Comparison of ENCODE assay signal across 27 cellular contexts in the genomic region with DNA sequence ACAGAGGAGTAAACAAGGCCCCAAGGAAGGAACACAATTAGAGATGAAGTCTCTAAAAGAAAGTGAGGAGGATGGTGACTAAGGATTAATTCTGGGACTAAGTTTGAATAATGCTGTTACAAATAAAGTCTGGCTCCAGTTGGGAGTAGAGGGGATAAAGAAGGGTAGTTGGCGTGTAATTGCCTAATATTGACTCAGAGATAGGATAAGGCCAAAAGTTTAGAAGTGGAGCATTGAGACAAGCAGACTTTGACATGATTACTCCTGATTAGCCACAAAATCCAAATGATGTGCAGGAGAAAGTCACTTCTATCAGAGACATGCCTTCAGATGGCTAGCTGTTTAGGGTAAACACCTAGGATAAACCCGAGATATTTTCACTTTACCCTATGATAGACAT.
"Had no signal": no experiment of that assay in that cellular context is flagged by ENCODE, and none has a peak within 500 bp of the region (broad histone marks: within the 10 kb centered on the region; RNA-seq: fewer than 3 reads in every experiment).

No MANE protein-coding gene starts in this region.

- H3K4me1 ChIP-seq: colonic mucosa, heart right ventricle, prostate gland, right atrium auricular region, spleen, testis, tibial artery had no signal

- ATAC-seq: heart right ventricle; left colon; left ventricle myocardium superior; naive thymus-derived CD4-positive, alpha-beta T cell; stimulated activated memory B cell treated with anti-CD40 and anti-IgM and Interleukin-4, amounts not matched to agents 10 μg/mL and 1 μg/mL and 100 μg/mL, for 72 hours; stimulated activated naive CD8-positive, alpha-beta T cell treated with anti-CD3 and anti-CD28 coated beads, Interleukin-15, Interleukin-2, amounts not matched to agents 100 U/mL and 50 U/mL, for 24 hours had no signal

- H3K36me3 ChIP-seq: colonic mucosa, heart right ventricle, prostate gland, right atrium auricular region, spleen, tibial artery had no signal

- H3K4me3 ChIP-seq: colonic mucosa, heart right ventricle, lung, prostate gland, right atrium auricular region, skin epidermis, spleen, testis, tibial artery had no signal

- H3K27ac ChIP-seq: colonic mucosa, heart right ventricle, prostate gland, right atrium auricular region, skin epidermis, spleen, testis, tibial artery had no signal

- H3K4me1 Mint-ChIP-seq: naive thymus-derived CD4-positive, alpha-beta T cell; nephron; stimulated activated memory B cell treated with anti-CD40 and anti-IgM and Interleukin-4, amounts not matched to agents 10 μg/mL and 1 μg/mL and 100 μg/mL, for 72 hours had no signal

- FAIRE-seq: islet of Langerhans had no signal

- DNase-seq: central memory CD4-positive, alpha-beta T cell; colonic mucosa; effector CD4-positive, alpha-beta T cell; foreskin melanocyte; glutamatergic neuron; heart right ventricle; hippocampal formation; left colon; left ventricle myocardium superior; mesendoderm; midbrain; naive thymus-derived CD4-positive, alpha-beta T cell; nucleus accumbens; spleen; stimulated activated CD4-positive, alpha-beta T cell treated with anti-CD3 and anti-CD28 coated beads, Interleukin-4, amount 100 ng/mL, for 4 hours; stimulated activated naive CD8-positive, alpha-beta T cell treated with anti-CD3 and anti-CD28 coated beads, Interleukin-15, Interleukin-2, amounts not matched to agents 100 U/mL and 50 U/mL, for 24 hours; substantia nigra; testis; tibial artery had no signal

- H3K9me3 ChIP-seq: colonic mucosa, prostate gland, testis had no signal

- H3K27me3 Mint-ChIP-seq: naive thymus-derived CD4-positive, alpha-beta T cell; stimulated activated memory B cell treated with anti-CD40 and anti-IgM and Interleukin-4, amounts not matched to agents 10 μg/mL and 1 μg/mL and 100 μg/mL, for 72 hours; type B pancreatic cell had no signal

- H3K27me3 ChIP-seq: colonic mucosa, heart right ventricle, right atrium auricular region, spleen, testis, tibial artery had no signal

- H3K27ac Mint-ChIP-seq: naive thymus-derived CD4-positive, alpha-beta T cell; nephron; stimulated activated memory B cell treated with anti-CD40 and anti-IgM and Interleukin-4, amounts not matched to agents 10 μg/mL and 1 μg/mL and 100 μg/mL, for 72 hours; type B pancreatic cell had no signal

- H3K36me3 Mint-ChIP-seq: naive thymus-derived CD4-positive, alpha-beta T cell; stimulated activated memory B cell treated with anti-CD40 and anti-IgM and Interleukin-4, amounts not matched to agents 10 μg/mL and 1 μg/mL and 100 μg/mL, for 72 hours; type B pancreatic cell had no signal

- H3K4me3 Mint-ChIP-seq: naive thymus-derived CD4-positive, alpha-beta T cell; nephron; stimulated activated memory B cell treated with anti-CD40 and anti-IgM and Interleukin-4, amounts not matched to agents 10 μg/mL and 1 μg/mL and 100 μg/mL, for 72 hours; type B pancreatic cell had no signal
